8 cellular contexts compared by ENCODE assay signal in genomic region chr5:176415240-176416122, GRCh38. TPM values are rescaled to one million over a fixed set of nuclear protein-coding genes. Genes with fewer than 3 reads are reported as not detected.
DNase-seq lines count a peak whose midpoint lies in the region; ATAC-seq, FAIRE-seq and TF ChIP-seq lines count a peak whose summit lies in the region.

No MANE protein-coding gene starts in this region.

- 57% methylated on average over 19 of the region's 20 CpGs for WGBS in GM12878 (ENCODE audit: insufficient coverage, insufficient replicate concordance, low lambda C conversion rate, missing lambda C conversion rate)

- in situ Hi-C loops in GM12878 (cut with MboI) = no loop called here

- peak; percentile 14; the same call in 2 of the 3 replicates for ATAC-seq in GM12878
- no peak for ATAC-seq in HG03039 (IDR thresholded peaks at IDR 0.05; ENCODE audit: unreplicated experiment)

- RAD21 ChIA-PET in GM12878 (lab: Charles Lee; ENCODE audit: unreplicated experiment) = interaction anchor here (0.8 to 2.2 kb wide), 8 partner anchors 32 to 685 kb away, joined by 3 to 17 read pairs (median 4); partner anchors contain the start of genes FAF2 and KIAA1191

- H3K79me2 ChIP-seq in KMS-11 (ENCODE audit: insufficient read depth, low read depth) (peaks cover 18% of the 10 kb centered on the region), GM12878 (ENCODE audit: control insufficient read depth, insufficient read depth, low read length) (peaks cover 5% of the 10 kb centered on the region)

- H3K4me1 ChIP-seq in KMS-11 (ENCODE audit: low read depth, poor library complexity, severe bottlenecking) = peaks cover 28% of the 10 kb centered on the region
- peaks cover 19% of the 10 kb centered on the region for H3K4me1 ChIP-seq in GM12878 (ENCODE audit: control insufficient read depth, insufficient read depth, low read length)
- no peaks in the 10 kb centered on the region for H3K4me1 ChIP-seq in iPS-15b (ENCODE audit: control insufficient read depth, insufficient read depth, low read length)
- H3K4me1 ChIP-seq in skeletal muscle tissue (ENCODE audit: control insufficient read depth in 3 of 3, insufficient read depth in 3 of 3, low read length in 3 of 3) = peaks cover 53 to 56% (median 55%) of the 10 kb centered on the region in 3 donors

- H3K4me3 ChIP-seq in GM12865 (ENCODE audit: low read depth, low read length) = peak overlapping the region; percentile 69
- no peak overlapping the region for H3K4me3 ChIP-seq in KMS-11 (IDR thresholded peaks at IDR 0.05; ENCODE audit: insufficient read depth, low read depth, low read length)
- peak overlapping the region; percentile 96 for H3K4me3 ChIP-seq in GM12878
- peak overlapping the region; percentile 59 for H3K4me3 ChIP-seq in iPS-15b (ENCODE audit: low read depth, low read length)
- H3K4me3 ChIP-seq in skeletal muscle tissue (ENCODE audit: low read length in 3 of 3) = peak overlapping the region; percentile 62 to 90 (median 90)

- SMC1A ChIA-PET in GM12878 (lab: Charles Lee; ENCODE audit: uncharacterized antibody, unreplicated experiment) = interaction anchor here (1.2 to 2.2 kb wide), 5 partner anchors 8 to 232 kb away, joined by 3 to 9 read pairs (median 5); partner anchors contain the start of gene TSPAN17

- H3K27me3 ChIP-seq in KMS-11 (ENCODE audit: insufficient read depth, low read depth) = no peaks in the 10 kb centered on the region
- H3K27me3 ChIP-seq in GM12878 (replicated peaks in 1 of 2; ENCODE audit: control insufficient read depth in 2 of 2, insufficient read depth in 2 of 2, low read length in 1 of 2) = no peaks in the 10 kb centered on the region
- peaks cover 6% of the 10 kb centered on the region for H3K27me3 ChIP-seq in iPS-15b (ENCODE audit: control insufficient read depth, insufficient read depth, low read length)
- H3K27me3 ChIP-seq in skeletal muscle tissue (ENCODE audit: control insufficient read depth in 3 of 3, insufficient read depth in 3 of 3, low read length in 3 of 3) = no peaks in the 10 kb centered on the region

- CTCF ChIA-PET in GM12878 (lab: Yijun Ruan, JAX) = interaction anchor here (1.0 to 3.4 kb wide), 11 partner anchors 9 to 245 kb away, joined by 3 to 15 read pairs (median 6); partner anchors contain the start of genes FAF2 and KIAA1191

- H3K27ac ChIP-seq in KMS-11 (peak overlapping the region; percentile 55), GM12878 (ENCODE audit: control insufficient read depth, insufficient read depth) (peak overlapping the region; percentile 65; the same call in 1 of the 2 replicates), skeletal muscle tissue (ENCODE audit: low read depth, low read length) (peak overlapping the region; percentile 97)

- POLR2A ChIA-PET in GM12878 (lab: Charles Lee) = interaction anchor here (1.0 to 2.0 kb wide), 2 partner anchors 119 to 128 kb away, joined by 3 to 9 read pairs; no protein-coding TSS in a partner anchor

- no peak for TF ChIP-seq POLR2A in GM12878 (IDR thresholded peaks at IDR 0.05; ENCODE audit: low read depth, low read length)

- TF ChIP-seq RAD21 in GM12878 (IDR thresholded peaks at IDR 0.05; ENCODE audit: insufficient read depth, low read depth, low read length) = no peak

- H3K9me3 ChIP-seq in GM12878 (replicated peaks; ENCODE audit: control insufficient read depth, insufficient read depth, low read length) = no peaks in the 10 kb centered on the region
- no peaks in the 10 kb centered on the region for H3K9me3 ChIP-seq in iPS-15b (ENCODE audit: control insufficient read depth, insufficient read depth, low read length)
- H3K9me3 ChIP-seq in skeletal muscle tissue (ENCODE audit: control insufficient read depth in 3 of 3, low read length in 3 of 3) = no peaks in the 10 kb centered on the region

- intact Hi-C loops in GM12878 (cut with micrococcal nuclease; ENCODE audit: unreplicated experiment) = loop anchor here (1.0 to 10.0 kb wide), 4 partner anchors 33 to 681 kb away; partner anchors contain the start of genes FAF2, RNF44 and TSPAN17

- peak overlapping the region; percentile 85 for H3K9ac ChIP-seq in KMS-11
- H3K9ac ChIP-seq in GM12878 (ENCODE audit: control insufficient read depth, insufficient read depth, low read length) = peak overlapping the region; percentile 82
- H3K9ac ChIP-seq in iPS-15b (ENCODE audit: low read depth, low read length) = peak overlapping the region; percentile 37
- H3K9ac ChIP-seq in skeletal muscle tissue (ENCODE audit: low read depth in 1 of 3, low read length in 3 of 3) = peak overlapping the region; percentile 95 to 97 (median 96)

- TF ChIP-seq EP300 in GM12878 (IDR thresholded peaks at IDR 0.05; ENCODE audit: borderline replicate concordance in 1 of 2, control insufficient read depth in 1 of 2, low read depth in 2 of 2, low read length in 2 of 2) = no peak

- H3K4me2 ChIP-seq in KMS-11 = peak overlapping the region; percentile 88
- H3K4me2 ChIP-seq in GM12878 (ENCODE audit: control insufficient read depth, insufficient read depth) = peak overlapping the region; percentile 93

- H4K20me1 ChIP-seq in KMS-11 (ENCODE audit: insufficient read depth) = no peaks in the 10 kb centered on the region
- no peaks in the 10 kb centered on the region for H4K20me1 ChIP-seq in GM12878 (ENCODE audit: control insufficient read depth, insufficient read depth)

- FAIRE-seq in GM12878 (lab: Jason Lieb, UNC) = no peak

- peak overlapping the region; percentile 44 for H2AFZ ChIP-seq in KMS-11 (ENCODE audit: low read depth)
- peak overlapping the region; percentile 79 for H2AFZ ChIP-seq in GM12878 (ENCODE audit: control insufficient read depth, low read depth, low read length)

- no peaks in the 10 kb centered on the region for H3K36me3 ChIP-seq in KMS-11 (ENCODE audit: insufficient read depth)
- H3K36me3 ChIP-seq in GM12878 (ENCODE audit: control insufficient read depth in 2 of 2, insufficient read depth in 2 of 2, low read length in 1 of 2) = no peaks in the 10 kb centered on the region
- no peaks in the 10 kb centered on the region for H3K36me3 ChIP-seq in iPS-15b (ENCODE audit: control insufficient read depth, insufficient read depth, low read length)
- peaks cover 0 to 6% (median 4%) of the 10 kb centered on the region in 3 donors for H3K36me3 ChIP-seq in skeletal muscle tissue (ENCODE audit: control insufficient read depth in 3 of 3, insufficient read depth in 3 of 3, low read length in 3 of 3)

- no peak for DNase-seq in GM12865 (ENCODE audit: low read depth)
- no peak for DNase-seq in GM12878 (ENCODE audit: low read depth, low spot score)
- DNase-seq in D341Med (ENCODE audit: low spot score) = no peak
- no peak for DNase-seq in NCI-H1105 (lab: John Stamatoyannopoulos, UW)

- TF ChIP-seq CTCF in GM12865 (IDR thresholded peaks at IDR 0.05; ENCODE audit: insufficient read depth, low read depth, low read length, missing control alignments) (no peak), KMS-11 (conservative IDR thresholded peaks at IDR 0.05; ENCODE audit: low read depth, low read length) (no peak), GM12878 (IDR thresholded peaks at IDR 0.05 in 2 of 3, conservative IDR thresholded peaks at IDR 0.05 in 1 of 3; ENCODE audit: control insufficient read depth in 2 of 3, extremely low read depth in 1 of 3, insufficient read depth in 1 of 3, low read depth in 3 of 3, low read length in 3 of 3) (no peak)

- BruUV-seq in GM12878 (replicated peaks; lab: Mats Ljungman, UMichigan) = no TSS peak

RNA-seq across cellular contexts. Expression of gene CLTB, which starts 0.9 kb away (rescaled TPM):
- total RNA-seq in GM12878 (2013; cell fraction: nucleolus; rRNA removed) = 8.3 and 9.2 TPM in 2 replicates
- 48.0 and 52.8 TPM in 2 replicates for total RNA-seq in GM12878 (2014; rRNA removed)
- 21.1 and 22.4 TPM in 2 replicates for total RNA-seq in GM12878 (2014; rRNA removed; fragmentation: Illumina TruSeq; extraction: Trizol)
- 46.5 and 51.0 TPM in 2 replicates for total RNA-seq in GM12878 (2021)
- 11.4 TPM for polyA plus RNA-seq in GM12878 (2011; ENCODE audit: low read depth)
- 19.0 and 28.7 TPM in 2 replicates for polyA plus RNA-seq in GM12878 (2011; rRNA removed)
- 34.6 and 53.1 TPM in 2 replicates for polyA plus RNA-seq in GM12878 (2011; cell fraction: cytosol; rRNA removed)
- 37.9 and 40.0 TPM in 2 replicates for polyA plus RNA-seq in GM12878 (2011; cell fraction: nucleus; rRNA removed)
- polyA plus RNA-seq in GM12878 (2012) = 20.3 and 25.4 TPM in 2 replicates
- polyA plus RNA-seq in GM12878 (2014; fragmentation: Illumina TruSeq; extraction: Trizol) = 4.5 and 18.4 TPM in 2 replicates
- polyA plus RNA-seq in GM12878 (2014; fragmentation: Nextera tagmentation; extraction: Ambion mirVana) = 1 to 10 TPM; 1.6 to 4.4 TPM
- polyA plus RNA-seq in GM12878 (2014; rRNA removed) = 51.5 and 52.7 TPM in 2 replicates
- 10 to 100 TPM; 45.1 to 50.2 TPM for polyA plus RNA-seq in GM12878 (2016; fragmentation: Nextera tagmentation; extraction: Ambion mirVana)
- polyA minus RNA-seq in GM12878 (2011; rRNA and poly(A)+ RNA removed) = 11.5 and 20.6 TPM in 2 replicates
- polyA minus RNA-seq in GM12878 (2011; cell fraction: cytosol; rRNA and poly(A)+ RNA removed) = 12.3 and 13.3 TPM in 2 replicates
- polyA minus RNA-seq in GM12878 (2011; cell fraction: nucleus; rRNA and poly(A)+ RNA removed) = 4.8 and 10.5 TPM in 2 replicates
- 44.4 TPM for total RNA-seq in skeletal muscle tissue

RNA-seq across cellular contexts. Expression of gene HIGD2A, which starts 26.9 kb away (rescaled TPM):
- 16.4 and 16.5 TPM in 2 replicates for total RNA-seq in GM12878 (2013; cell fraction: nucleolus; rRNA removed)
- total RNA-seq in GM12878 (2014; rRNA removed) (314 and 348 TPM in 2 replicates), GM12878 (2014; rRNA removed; fragmentation: Illumina TruSeq; extraction: Trizol) (153 and 159 TPM in 2 replicates), GM12878 (2021) (160 and 170 TPM in 2 replicates), skeletal muscle tissue (108 TPM)
- 108 TPM for polyA plus RNA-seq in GM12878 (2011; ENCODE audit: low read depth)
- polyA plus RNA-seq in GM12878 (2011; rRNA removed) (113 and 155 TPM in 2 replicates), GM12878 (2014; fragmentation: Illumina TruSeq; extraction: Trizol) (61.4 and 152 TPM in 2 replicates), GM12878 (2014; fragmentation: Nextera tagmentation; extraction: Ambion mirVana) (100 to 1,000 TPM; 196 to 327 TPM), GM12878 (2014; rRNA removed) (343 and 345 TPM in 2 replicates), GM12878 (2016; fragmentation: Nextera tagmentation; extraction: Ambion mirVana) (100 to 1,000 TPM; 191 to 218 TPM)
- 357 and 366 TPM in 2 replicates for polyA plus RNA-seq in GM12878 (2011; cell fraction: cytosol; rRNA removed)
- 108 and 121 TPM in 2 replicates for polyA plus RNA-seq in GM12878 (2011; cell fraction: nucleus; rRNA removed)
- polyA plus RNA-seq in GM12878 (2012) = 230 and 260 TPM in 2 replicates
- polyA minus RNA-seq in GM12878 (2011; rRNA and poly(A)+ RNA removed) = 56.8 and 166 TPM in 2 replicates
- polyA minus RNA-seq in GM12878 (2011; cell fraction: cytosol; rRNA and poly(A)+ RNA removed) = 76.2 and 82.9 TPM in 2 replicates
- polyA minus RNA-seq in GM12878 (2011; cell fraction: nucleus; rRNA and poly(A)+ RNA removed) = 26.5 and 33.9 TPM in 2 replicates

RNA-seq across cellular contexts. Expression of gene NOP16, which starts 27.1 kb away (rescaled TPM):
- total RNA-seq in GM12878 (2013; cell fraction: nucleolus; rRNA removed) = 65.7 and 66.1 TPM in 2 replicates
- total RNA-seq in GM12878 (2014; rRNA removed) (50.3 and 52.3 TPM in 2 replicates), GM12878 (2014; rRNA removed; fragmentation: Illumina TruSeq; extraction: Trizol) (84.2 and 98.1 TPM in 2 replicates), GM12878 (2021) (89.2 and 90.8 TPM in 2 replicates), skeletal muscle tissue (9.9 TPM)
- 50.5 TPM for polyA plus RNA-seq in GM12878 (2011; ENCODE audit: low read depth)
- polyA plus RNA-seq in GM12878 (2011; rRNA removed) (68.8 and 93.8 TPM in 2 replicates), GM12878 (2014; fragmentation: Illumina TruSeq; extraction: Trizol) (61.5 and 105 TPM in 2 replicates), GM12878 (2014; fragmentation: Nextera tagmentation; extraction: Ambion mirVana) (100 to 1,000 TPM; 177 to 196 TPM), GM12878 (2014; rRNA removed) (122 and 128 TPM in 2 replicates), GM12878 (2016; fragmentation: Nextera tagmentation; extraction: Ambion mirVana) (100 to 1,000 TPM; 231 to 276 TPM)
- 87.9 and 103 TPM in 2 replicates for polyA plus RNA-seq in GM12878 (2011; cell fraction: cytosol; rRNA removed)
- polyA plus RNA-seq in GM12878 (2011; cell fraction: nucleus; rRNA removed) = 86.0 and 103 TPM in 2 replicates
- polyA plus RNA-seq in GM12878 (2012) = 49.5 and 61.0 TPM in 2 replicates
- polyA minus RNA-seq in GM12878 (2011; rRNA and poly(A)+ RNA removed) = 33.9 and 41.8 TPM in 2 replicates
- 20.8 and 23.2 TPM in 2 replicates for polyA minus RNA-seq in GM12878 (2011; cell fraction: cytosol; rRNA and poly(A)+ RNA removed)
- polyA minus RNA-seq in GM12878 (2011; cell fraction: nucleus; rRNA and poly(A)+ RNA removed) = 48.2 and 102 TPM in 2 replicates

RNA-seq across cellular contexts. Expression of gene FAF2, which starts 32.7 kb away (rescaled TPM):
- 47.4 and 58.1 TPM in 2 replicates for total RNA-seq in GM12878 (2013; cell fraction: nucleolus; rRNA removed)
- total RNA-seq in GM12878 (2014; rRNA removed) (35.1 and 35.8 TPM in 2 replicates), GM12878 (2014; rRNA removed; fragmentation: Illumina TruSeq; extraction: Trizol) (34.6 and 35.4 TPM in 2 replicates), GM12878 (2021) (33.7 and 34.8 TPM in 2 replicates), skeletal muscle tissue (24.0 TPM)
- polyA plus RNA-seq in GM12878 (2011; ENCODE audit: low read depth) = 17.2 TPM
- polyA plus RNA-seq in GM12878 (2011; rRNA removed) (34.1 and 37.6 TPM in 2 replicates), GM12878 (2014; fragmentation: Illumina TruSeq; extraction: Trizol) (41.7 and 43.5 TPM in 2 replicates), GM12878 (2014; fragmentation: Nextera tagmentation; extraction: Ambion mirVana) (10 to 100 TPM; 19.0 to 20.7 TPM), GM12878 (2014; rRNA removed) (29.3 and 30.8 TPM in 2 replicates), GM12878 (2016; fragmentation: Nextera tagmentation; extraction: Ambion mirVana) (10 to 100 TPM; 39.2 to 45.1 TPM)
- 27.8 and 28.5 TPM in 2 replicates for polyA plus RNA-seq in GM12878 (2011; cell fraction: cytosol; rRNA removed)
- 31.4 and 32.4 TPM in 2 replicates for polyA plus RNA-seq in GM12878 (2011; cell fraction: nucleus; rRNA removed)
- polyA plus RNA-seq in GM12878 (2012) = 18.7 and 20.2 TPM in 2 replicates
- polyA minus RNA-seq in GM12878 (2011; rRNA and poly(A)+ RNA removed) = 41.2 and 63.0 TPM in 2 replicates
- polyA minus RNA-seq in GM12878 (2011; cell fraction: cytosol; rRNA and poly(A)+ RNA removed) = 15.1 and 16.4 TPM in 2 replicates
- 13.3 and 17.8 TPM in 2 replicates for polyA minus RNA-seq in GM12878 (2011; cell fraction: nucleus; rRNA and poly(A)+ RNA removed)

RNA-seq across cellular contexts. Expression of gene ARL10, which starts 50.2 kb away (rescaled TPM):
- 32.8 and 65.0 TPM in 2 replicates for total RNA-seq in GM12878 (2013; cell fraction: nucleolus; rRNA removed)
- 3.4 and 3.6 TPM in 2 replicates for total RNA-seq in GM12878 (2014; rRNA removed)
- 1.7 and 1.8 TPM in 2 replicates for total RNA-seq in GM12878 (2014; rRNA removed; fragmentation: Illumina TruSeq; extraction: Trizol)
- 6.4 and 7.2 TPM in 2 replicates for total RNA-seq in GM12878 (2021)
- polyA plus RNA-seq in GM12878 (2011; ENCODE audit: low read depth) = 7.5 TPM
- polyA plus RNA-seq in GM12878 (2011; rRNA removed) = 3.2 and 4.0 TPM in 2 replicates
- polyA plus RNA-seq in GM12878 (2011; cell fraction: cytosol; rRNA removed) = 2.3 and 3.0 TPM in 2 replicates
- polyA plus RNA-seq in GM12878 (2011; cell fraction: nucleus; rRNA removed) = 6.8 and 7.8 TPM in 2 replicates
- polyA plus RNA-seq in GM12878 (2012) = 3.7 and 6.9 TPM in 2 replicates
- polyA plus RNA-seq in GM12878 (2014; fragmentation: Illumina TruSeq; extraction: Trizol) = 3.0 and 3.8 TPM in 2 replicates
- polyA plus RNA-seq in GM12878 (2014; fragmentation: Nextera tagmentation; extraction: Ambion mirVana) = under 1 TPM; 0.44 to 0.69 TPM
- 4.6 and 5.4 TPM in 2 replicates for polyA plus RNA-seq in GM12878 (2014; rRNA removed)
- polyA plus RNA-seq in GM12878 (2016; fragmentation: Nextera tagmentation; extraction: Ambion mirVana) = 1 to 10 TPM; 1.0 to 1.3 TPM
- 3.6 and 4.6 TPM in 2 replicates for polyA minus RNA-seq in GM12878 (2011; rRNA and poly(A)+ RNA removed)
- 1.1 and 2.1 TPM in 2 replicates for polyA minus RNA-seq in GM12878 (2011; cell fraction: cytosol; rRNA and poly(A)+ RNA removed)
- 2.9 and 3.2 TPM in 2 replicates for polyA minus RNA-seq in GM12878 (2011; cell fraction: nucleus; rRNA and poly(A)+ RNA removed)
- 9.4 TPM for total RNA-seq in skeletal muscle tissue

Comparison
In these comparisons a context has a peak if more than half of its experiments do, and no peak if none do; other contexts are left out.
1. H3K9ac ChIP-seq: peak in every context shown above with its lines; median percentile 96 in skeletal muscle tissue; 85 in KMS-11; 82 in GM12878; 37 in iPS-15b.